In the genomic region with DNA sequence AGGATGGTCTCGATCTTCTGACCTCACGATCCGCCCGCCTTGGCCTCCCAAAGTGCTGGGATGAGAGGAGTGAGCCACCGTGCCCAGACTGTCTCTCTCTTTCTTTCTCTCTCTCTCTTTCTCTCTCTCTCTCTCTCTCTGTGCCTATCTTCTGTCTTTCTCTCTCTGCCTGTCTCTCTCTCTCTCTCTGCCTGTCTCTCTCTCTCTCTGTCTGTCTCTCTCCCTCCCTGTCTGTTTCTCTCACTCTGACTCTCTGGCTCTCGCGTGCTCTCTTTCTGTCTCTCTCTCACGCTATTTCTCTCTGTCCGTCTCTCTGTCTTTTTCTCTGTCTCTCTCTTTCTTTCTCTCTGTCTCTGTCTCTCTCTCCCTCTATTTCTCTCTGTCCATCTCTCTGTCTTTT, we compare ENCODE assay signal across 1 cellular context.
TF ChIP-seq lines count a peak whose summit lies in the region.

No MANE protein-coding gene starts in this region.

TF ChIP-seq in GM23338, 12 proteins besides CTCF, POLR2A, EP300 and RAD21 (continued from another document):
- no peak for TF ChIP-seq CREB1 (CRISPR knock-in tag; IDR thresholded peaks at IDR 0.05; ENCODE audit: low read depth)
- TF ChIP-seq ZNF331 (CRISPR knock-in tag; IDR thresholded peaks at IDR 0.05; ENCODE audit: low read depth): no peak
- TF ChIP-seq, protein P1, sequence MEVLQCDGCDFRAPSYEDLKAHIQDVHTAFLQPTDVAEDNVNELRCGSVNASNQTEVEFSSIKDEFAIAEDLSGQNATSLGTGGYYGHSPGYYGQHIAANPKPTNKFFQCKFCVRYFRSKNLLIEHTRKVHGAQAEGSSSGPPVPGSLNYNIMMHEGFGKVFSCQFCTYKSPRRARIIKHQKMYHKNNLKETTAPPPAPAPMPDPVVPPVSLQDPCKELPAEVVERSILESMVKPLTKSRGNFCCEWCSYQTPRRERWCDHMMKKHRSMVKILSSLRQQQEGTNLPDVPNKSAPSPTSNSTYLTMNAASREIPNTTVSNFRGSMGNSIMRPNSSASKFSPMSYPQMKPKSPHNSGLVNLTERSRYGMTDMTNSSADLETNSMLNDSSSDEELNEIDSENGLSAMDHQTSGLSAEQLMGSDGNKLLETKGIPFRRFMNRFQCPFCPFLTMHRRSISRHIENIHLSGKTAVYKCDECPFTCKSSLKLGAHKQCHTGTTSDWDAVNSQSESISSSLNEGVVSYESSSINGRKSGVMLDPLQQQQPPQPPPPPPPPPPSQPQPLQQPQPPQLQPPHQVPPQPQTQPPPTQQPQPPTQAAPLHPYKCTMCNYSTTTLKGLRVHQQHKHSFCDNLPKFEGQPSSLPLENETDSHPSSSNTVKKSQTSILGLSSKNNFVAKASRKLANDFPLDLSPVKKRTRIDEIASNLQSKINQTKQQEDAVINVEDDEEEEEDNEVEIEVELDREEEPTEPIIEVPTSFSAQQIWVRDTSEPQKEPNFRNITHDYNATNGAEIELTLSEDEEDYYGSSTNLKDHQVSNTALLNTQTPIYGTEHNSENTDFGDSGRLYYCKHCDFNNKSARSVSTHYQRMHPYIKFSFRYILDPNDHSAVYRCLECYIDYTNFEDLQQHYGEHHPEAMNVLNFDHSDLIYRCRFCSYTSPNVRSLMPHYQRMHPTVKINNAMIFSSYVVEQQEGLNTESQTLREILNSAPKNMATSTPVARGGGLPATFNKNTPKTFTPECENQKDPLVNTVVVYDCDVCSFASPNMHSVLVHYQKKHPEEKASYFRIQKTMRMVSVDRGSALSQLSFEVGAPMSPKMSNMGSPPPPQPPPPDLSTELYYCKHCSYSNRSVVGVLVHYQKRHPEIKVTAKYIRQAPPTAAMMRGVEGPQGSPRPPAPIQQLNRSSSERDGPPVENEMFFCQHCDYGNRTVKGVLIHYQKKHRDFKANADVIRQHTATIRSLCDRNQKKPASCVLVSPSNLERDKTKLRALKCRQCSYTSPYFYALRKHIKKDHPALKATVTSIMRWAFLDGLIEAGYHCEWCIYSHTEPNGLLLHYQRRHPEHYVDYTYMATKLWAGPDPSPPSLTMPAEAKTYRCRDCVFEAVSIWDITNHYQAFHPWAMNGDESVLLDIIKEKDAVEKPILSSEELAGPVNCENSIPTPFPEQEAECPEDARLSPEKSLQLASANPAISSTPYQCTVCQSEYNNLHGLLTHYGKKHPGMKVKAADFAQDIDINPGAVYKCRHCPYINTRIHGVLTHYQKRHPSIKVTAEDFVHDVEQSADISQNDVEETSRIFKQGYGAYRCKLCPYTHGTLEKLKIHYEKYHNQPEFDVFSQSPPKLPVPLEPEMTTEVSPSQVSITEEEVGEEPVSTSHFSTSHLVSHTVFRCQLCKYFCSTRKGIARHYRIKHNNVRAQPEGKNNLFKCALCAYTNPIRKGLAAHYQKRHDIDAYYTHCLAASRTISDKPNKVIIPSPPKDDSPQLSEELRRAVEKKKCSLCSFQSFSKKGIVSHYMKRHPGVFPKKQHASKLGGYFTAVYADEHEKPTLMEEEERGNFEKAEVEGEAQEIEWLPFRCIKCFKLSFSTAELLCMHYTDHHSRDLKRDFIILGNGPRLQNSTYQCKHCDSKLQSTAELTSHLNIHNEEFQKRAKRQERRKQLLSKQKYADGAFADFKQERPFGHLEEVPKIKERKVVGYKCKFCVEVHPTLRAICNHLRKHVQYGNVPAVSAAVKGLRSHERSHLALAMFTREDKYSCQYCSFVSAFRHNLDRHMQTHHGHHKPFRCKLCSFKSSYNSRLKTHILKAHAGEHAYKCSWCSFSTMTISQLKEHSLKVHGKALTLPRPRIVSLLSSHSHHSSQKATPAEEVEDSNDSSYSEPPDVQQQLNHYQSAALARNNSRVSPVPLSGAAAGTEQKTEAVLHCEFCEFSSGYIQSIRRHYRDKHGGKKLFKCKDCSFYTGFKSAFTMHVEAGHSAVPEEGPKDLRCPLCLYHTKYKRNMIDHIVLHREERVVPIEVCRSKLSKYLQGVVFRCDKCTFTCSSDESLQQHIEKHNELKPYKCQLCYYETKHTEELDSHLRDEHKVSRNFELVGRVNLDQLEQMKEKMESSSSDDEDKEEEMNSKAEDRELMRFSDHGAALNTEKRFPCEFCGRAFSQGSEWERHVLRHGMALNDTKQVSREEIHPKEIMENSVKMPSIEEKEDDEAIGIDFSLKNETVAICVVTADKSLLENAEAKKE (CRISPR knock-in tag; IDR thresholded peaks at IDR 0.05): no peak
- no peak for TF ChIP-seq STAT1 (IDR thresholded peaks at IDR 0.05; ENCODE audit: unreplicated experiment)
- TF ChIP-seq EZH2 (IDR thresholded peaks at IDR 0.05; ENCODE audit: low read depth, unreplicated experiment): no peak
- no peak for TF ChIP-seq EZH2phosphoT487 (IDR thresholded peaks at IDR 0.05; ENCODE audit: unreplicated experiment)
